ENCODE assay signal across 14 cellular contexts in the genomic region with DNA sequence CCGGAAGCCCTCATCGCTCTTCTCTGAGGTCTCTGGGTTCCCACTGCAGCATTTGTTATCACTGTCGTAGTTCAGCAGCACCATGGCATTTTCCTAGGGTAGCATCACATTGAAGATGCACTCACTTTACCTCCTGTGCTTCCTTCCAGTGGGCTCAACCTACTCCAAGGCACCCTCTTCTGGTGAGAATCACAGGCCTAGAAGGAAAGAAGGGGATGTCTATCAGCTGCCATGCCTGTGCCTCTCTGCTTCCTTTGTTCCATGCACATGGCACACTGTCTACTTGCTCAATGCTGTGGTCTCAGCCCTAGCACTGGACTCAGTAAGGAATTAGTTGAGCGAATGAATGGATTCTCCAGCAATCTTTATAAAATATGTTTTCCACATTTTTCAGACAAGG. TPM values are rescaled to one million over a fixed set of nuclear protein-coding genes. Genes with fewer than 3 reads are reported as not detected.
DNase-seq lines count a peak whose midpoint lies in the region; ATAC-seq and TF ChIP-seq lines count a peak whose summit lies in the region.
"Had no signal": no experiment of that assay in that cellular context is flagged by ENCODE, and none has a peak within 500 bp of the region (broad histone marks: within the 10 kb centered on the region; RNA-seq: fewer than 3 reads in every experiment).

No MANE protein-coding gene starts in this region.

- H3K4me3 ChIP-seq in BJ (ENCODE audit: low read depth, low read length) (no peak overlapping the region), astrocyte of the cerebellum (ENCODE audit: low read depth, low read length) (no peak overlapping the region), hepatocyte (no peak overlapping the region), thyroid gland (replicated peaks in 1 of 3) (no peak overlapping the region)
- H3K4me3 ChIP-seq: esophagus squamous epithelium, tibial nerve had no signal

- no peak overlapping the region for H2AFZ ChIP-seq in hepatocyte

- H3K79me2 ChIP-seq in hepatocyte, result no peaks in the 10 kb centered on the region

- H3K27me3 ChIP-seq in BJ (ENCODE audit: control insufficient read depth, insufficient read depth, low read length) (0 out of 2 replicates have a peak, but pooled peaks cover 2% of the 10 kb centered on the region), hepatocyte (no peaks in the 10 kb centered on the region), thyroid gland (no peaks in the 10 kb centered on the region)
- H3K27me3 ChIP-seq: tibial nerve had no signal

- ATAC-seq in stimulated activated naive CD8-positive, alpha-beta T cell treated with anti-CD3 and anti-CD28 coated beads, Interleukin-15, Interleukin-2, amounts not matched to agents 100 U/mL and 50 U/mL, for 24 hours, result no peak

- intact Hi-C loops in thyroid gland (cut with DNase I), result no loop called here

- WGBS in hepatocyte (ENCODE audit: low lambda C conversion rate, missing lambda C conversion rate), result 84% methylated on average over 4 of the region's 4 CpGs
- WGBS in thyroid gland, 2 donors, result 90 to 98% methylated on average over 4 of the region's 4 CpGs

- H3K9me3 ChIP-seq in hepatocyte (ENCODE audit: low read depth) (no peaks in the 10 kb centered on the region), thyroid gland (no peaks in the 10 kb centered on the region)
- H3K9me3 ChIP-seq: esophagus squamous epithelium, tibial nerve had no signal

- H3K4me1 ChIP-seq in hepatocyte (ENCODE audit: insufficient read depth) (peaks cover 4% of the 10 kb centered on the region), thyroid gland (no peaks in the 10 kb centered on the region)
- H3K4me1 ChIP-seq: esophagus squamous epithelium had no signal

- CTCF ChIA-PET in BJ (lab: Yijun Ruan, JAX), result interaction anchor here (1.9 to 2.1 kb wide), 2 partner anchors 9 to 10 kb away, joined by 5 to 9 read pairs; no protein-coding TSS in a partner anchor

- TF ChIP-seq CTCF in BJ (IDR thresholded peaks at IDR 0.05; ENCODE audit: insufficient read depth, low read depth, low read length) (peak; percentile 21; the same call in 1 of the 2 replicates), astrocyte of the cerebellum (IDR thresholded peaks at IDR 0.05; ENCODE audit: low read depth, low read length, missing control alignments) (peak; percentile 50), hepatocyte (IDR thresholded peaks at IDR 0.05; ENCODE audit: poor library complexity) (peak; percentile 14), thyroid gland (IDR thresholded peaks at IDR 0.05) (no peak)

- POLR2A ChIA-PET in BJ (lab: Charles Lee), result no interaction called here

- H3K27ac ChIP-seq in hepatocyte (no peak overlapping the region), thyroid gland (no peak overlapping the region)
- H3K27ac ChIP-seq: esophagus squamous epithelium, tibial nerve had no signal

- no peak for TF ChIP-seq POLR2A in thyroid gland (IDR thresholded peaks at IDR 0.05)

- H3K36me3 ChIP-seq in BJ (ENCODE audit: control insufficient read depth, insufficient read depth, low read length) (no peaks in the 10 kb centered on the region), hepatocyte (replicated peaks; ENCODE audit: insufficient read depth, low read depth) (no peaks in the 10 kb centered on the region), thyroid gland (no peaks in the 10 kb centered on the region)
- H3K36me3 ChIP-seq: esophagus squamous epithelium, tibial nerve had no signal

- no peak overlapping the region for H3K4me2 ChIP-seq in hepatocyte

- in situ Hi-C loops in astrocyte of the cerebellum (cut with HindIII; ENCODE audit: low sequenced_read_pairs), result no loop called here

- no peaks in the 10 kb centered on the region for H4K20me1 ChIP-seq in hepatocyte (ENCODE audit: insufficient read depth, poor library complexity, severe bottlenecking)

- no peak for DNase-seq in BJ (ENCODE audit: low read depth)
- DNase-seq in HCEC 1CT, result peak; percentile 30
- no peak for DNase-seq in astrocyte of the cerebellum (ENCODE audit: low read depth)
- no peak for DNase-seq in hepatocyte (ENCODE audit: low spot score)
- DNase-seq in stimulated activated naive CD8-positive, alpha-beta T cell treated with anti-CD3 and anti-CD28 coated beads, Interleukin-15, Interleukin-2, amounts not matched to agents 100 U/mL and 50 U/mL, for 24 hours, result no peak
- no peak for DNase-seq in thyroid gland
- no peak for DNase-seq in COLO829 (ENCODE audit: low spot score)
- DNase-seq: activated naive CD4-positive, alpha-beta T cell treated with anti-CD3 and anti-CD28 coated beads for 36 hours; esophagus squamous epithelium; NCI-H2081; nephron progenitor cell; stimulated activated CD4-positive, alpha-beta T cell treated with anti-CD3 and anti-CD28 coated beads, Interleukin-12 subunit alpha, Interleukin-12 subunit beta, amount 100 ng/mL, for 4 hours had no signal

- H3K9me2 ChIP-seq in hepatocyte (replicated peaks; ENCODE audit: insufficient read depth), result no peaks in the 10 kb centered on the region

RNA-seq across cellular contexts. Expression of gene CST4, which starts 22.6 kb away (rescaled TPM):
- not detected in 2 replicates for polyA plus RNA-seq in BJ (2011; rRNA removed)
- polyA minus RNA-seq in BJ (2011; rRNA and poly(A)+ RNA removed), result not detected in 2 replicates
- 0.23 and 0.52 TPM in 2 replicates for total RNA-seq in hepatocyte
- polyA plus RNA-seq in hepatocyte, result not detected in 2 replicates
- total RNA-seq in thyroid gland, result 10 to 100 TPM in 1 of 4 donors, 1 to 10 TPM in 1, under 1 TPM in 1, not detected in 1; 0.89 to 13.8 (median 3.0) TPM
- total RNA-seq: activated naive CD4-positive, alpha-beta T cell treated with anti-CD3 and anti-CD28 coated beads for 36 hours; esophagus squamous epithelium; T-helper 2 cell treated with Interferon-gamma antibody and Interleukin-4, amounts not matched to agents 100 ng/mL and 5 ng/mL, for 36 hours; tibial nerve had no signal

RNA-seq across cellular contexts. Expression of gene CST3, which starts 28.4 kb away (rescaled TPM):
- 296 and 458 TPM in 2 replicates for polyA plus RNA-seq in BJ (2011; rRNA removed)
- polyA minus RNA-seq in BJ (2011; rRNA and poly(A)+ RNA removed), result 161 and 215 TPM in 2 replicates
- 881 and 921 TPM in 2 replicates for total RNA-seq in hepatocyte
- polyA plus RNA-seq in hepatocyte, result 2,777 and 2,850 TPM in 2 replicates
- total RNA-seq in thyroid gland, result 1,000 to 10,000 TPM in 2 of 4 donors, 100 to 1,000 TPM in 2; 638 to 1,425 (median 898) TPM

Comparison
In these comparisons a context has a peak if more than half of its experiments do, and no peak if none do; other contexts are left out.
1. CTCF ChIP-seq: peak in BJ (single experiment), astrocyte of the cerebellum (single experiment) and hepatocyte (single experiment); none in thyroid gland (0 of 6).